In genomic region chr17:77371117-77371887, GRCh38 we compare ENCODE assay signal across 8 cellular contexts.
DNase-seq lines count a peak whose midpoint lies in the region; ATAC-seq and TF ChIP-seq lines count a peak whose summit lies in the region.

No MANE protein-coding gene starts in this region.

- WGBS in GM23248 (ENCODE audit: low coverage in 1 of 2, low lambda C conversion rate in 2 of 2, missing lambda C conversion rate in 2 of 2), 2 experiments, result 58 to 61% methylated on average over 20 of the region's 20 CpGs
- WGBS in heart right ventricle, 2 donors, result 56 to 67% methylated on average over 20 of the region's 20 CpGs

- H4K20me1 ChIP-seq in GM23248 (ENCODE audit: insufficient read depth), result no peaks in the 10 kb centered on the region

- H3K4me2 ChIP-seq in GM23248 (ENCODE audit: unreplicated experiment), result peak overlapping the region; percentile 83
- H3K4me2 ChIP-seq in skeletal muscle satellite cell (ENCODE audit: low read length), result peak overlapping the region; percentile 90

- DNase-seq in GM23248 (peak; percentile 71), RPMI7951 (ENCODE audit: low read depth) (peak; percentile 51), heart right ventricle (no peak), NCI-H1930 (lab: John Stamatoyannopoulos, UW) (no peak), germinal center (ENCODE audit: low spot score) (no peak)

- H3K4me1 ChIP-seq in GM23248 (ENCODE audit: insufficient read depth), result peaks cover 45% of the 10 kb centered on the region
- peaks cover 35 to 71% (median 65%) of the 10 kb centered on the region in 9 donors for H3K4me1 ChIP-seq in heart right ventricle
- H3K4me1 ChIP-seq in skeletal muscle satellite cell (ENCODE audit: control insufficient read depth, insufficient read depth, low read length), result peaks cover 59% of the 10 kb centered on the region

- H3K36me3 ChIP-seq in GM23248 (ENCODE audit: low read depth), result no peaks in the 10 kb centered on the region
- H3K36me3 ChIP-seq in heart right ventricle, result no peaks in the 10 kb centered on the region
- no peaks in the 10 kb centered on the region for H3K36me3 ChIP-seq in skeletal muscle satellite cell (ENCODE audit: insufficient read depth, low read length)

- H3K79me2 ChIP-seq in GM23248 (ENCODE audit: insufficient read depth), result peaks cover 100% of the 10 kb centered on the region

- H3K9me2 ChIP-seq in GM23248 (ENCODE audit: insufficient read depth), result no peaks in the 10 kb centered on the region

- intact Hi-C loops in heart right ventricle (cut with DNase I), result loop anchor here in 5 of 10 donors (5.0 to 10.0 kb wide), 3 partner anchors 39 to 56 kb away; no protein-coding TSS in a partner anchor

- no peaks in the 10 kb centered on the region for H3K27me3 ChIP-seq in GM23248 (replicated peaks; ENCODE audit: insufficient read depth)
- H3K27me3 ChIP-seq in heart right ventricle, result no peaks in the 10 kb centered on the region
- no peaks in the 10 kb centered on the region for H3K27me3 ChIP-seq in skeletal muscle satellite cell (ENCODE audit: control insufficient read depth, insufficient read depth, low read length)

- H3K9ac ChIP-seq in GM23248 (peak overlapping the region; percentile 93), skeletal muscle satellite cell (ENCODE audit: low read depth, low read length) (peak overlapping the region; percentile 86)

- H2AFZ ChIP-seq in GM23248, result no peak overlapping the region

- H3F3A ChIP-seq in GM23248 (ENCODE audit: insufficient read depth), result peaks cover 30% of the 10 kb centered on the region

- H3K9me3 ChIP-seq in GM23248 (ENCODE audit: low read depth) (no peaks in the 10 kb centered on the region), heart right ventricle (no peaks in the 10 kb centered on the region), skeletal muscle satellite cell (replicated peaks; ENCODE audit: low read length) (no peaks in the 10 kb centered on the region)

- H3K4me3 ChIP-seq in GM23248, result peak overlapping the region; percentile 75; the same call in 1 of the 2 replicates
- peak overlapping the region in 1 of 10 donors; percentile 96 for H3K4me3 ChIP-seq in heart right ventricle
- H3K4me3 ChIP-seq in skeletal muscle satellite cell (ENCODE audit: low read length), result no peak overlapping the region

- in situ Hi-C loops in GM23248 (cut with MboI), result no loop called here

- ATAC-seq in heart right ventricle (peak in 1 of 8 donors; percentile 6), HG03025 (IDR thresholded peaks at IDR 0.05; ENCODE audit: low FRiP score, unreplicated experiment) (no peak), HG02588 (IDR thresholded peaks at IDR 0.05; ENCODE audit: unreplicated experiment) (no peak)

- H3K27ac ChIP-seq in GM23248 (peak overlapping the region; percentile 81), heart right ventricle (peak overlapping the region; percentile 89 to 99 (median 97))

- no peak for TF ChIP-seq CTCF in heart right ventricle (IDR thresholded peaks at IDR 0.05)

Comparison
In these comparisons a context has a peak if more than half of its experiments do, and no peak if none do; other contexts are left out.
1. DNase-seq: peak in GM23248 (single experiment) and RPMI7951 (single experiment); none in heart right ventricle (0 of 2), NCI-H1930 (0 of 2) and germinal center (single experiment).